ENCODE assay signal across 13 cellular contexts in genomic region chr6:40936810-40937209, GRCh38.
DNase-seq lines count a peak whose midpoint lies in the region; ATAC-seq and TF ChIP-seq lines count a peak whose summit lies in the region.
"Had no signal": no experiment of that assay in that cellular context is flagged by ENCODE, and none has a peak within 500 bp of the region (broad histone marks: within the 10 kb centered on the region; RNA-seq: fewer than 3 reads in every experiment).

No MANE protein-coding gene starts in this region.

- no peak overlapping the region for H4K8ac ChIP-seq in neuronal stem cell (ENCODE audit: low read depth, low read length)

- TF ChIP-seq POLR2A in spleen (IDR thresholded peaks at IDR 0.05): no peak

- H3K4me1 ChIP-seq in ACC112 (ENCODE audit: control insufficient read depth, insufficient read depth, low read length, unreplicated experiment) (peaks cover 13% of the 10 kb centered on the region), neuronal stem cell (ENCODE audit: control insufficient read depth in 2 of 2, insufficient read depth in 1 of 2, low read depth in 1 of 2, low read length in 2 of 2) (peaks cover 3 to 9% of the 10 kb centered on the region in 2 donors), spleen (no peaks in the 10 kb centered on the region)

- no peak for ATAC-seq in GM18873 (IDR thresholded peaks at IDR 0.05; ENCODE audit: low FRiP score, unreplicated experiment)
- ATAC-seq: stimulated activated naive CD8-positive, alpha-beta T cell treated with anti-CD3 and anti-CD28 coated beads, Interleukin-15, amount 100 ng/mL, for 72 hours had no signal

- in situ Hi-C loops in astrocyte of the spinal cord (cut with HindIII; ENCODE audit: low sequenced_read_pairs): no loop called here

- H3K36me3 ChIP-seq in ACC112 (ENCODE audit: insufficient read depth, low read length) (no peaks in the 10 kb centered on the region), kidney epithelial cell (ENCODE audit: control insufficient read depth, insufficient read depth, low read length) (no peaks in the 10 kb centered on the region), neuronal stem cell (replicated peaks in 1 of 2; ENCODE audit: control insufficient read depth in 2 of 2, insufficient read depth in 2 of 2, low read length in 2 of 2) (no peaks in the 10 kb centered on the region), spleen (no peaks in the 10 kb centered on the region)

- no peak overlapping the region for H3K9ac ChIP-seq in neuronal stem cell (ENCODE audit: low read depth, low read length, poor library complexity)

- no peak overlapping the region for H2BK5ac ChIP-seq in neuronal stem cell (ENCODE audit: low read length)

- H3K4ac ChIP-seq in neuronal stem cell (ENCODE audit: low read length): no peak overlapping the region

- WGBS in neuronal stem cell (ENCODE audit: extremely low coverage in 2 of 2, insufficient read length in 2 of 2, insufficient replicate concordance in 1 of 2), 2 donors: no CpG with 5 or more reads among the region's 3 CpGs
- WGBS in spleen, 5 donors: 56 to 88% (median 85%) methylated on average over 3 of the region's 3 CpGs

- H2BK12ac ChIP-seq in neuronal stem cell (ENCODE audit: low read length): no peak overlapping the region

- H3K4me2 ChIP-seq in neuronal stem cell (ENCODE audit: insufficient read depth, low read length, poor library complexity, severe bottlenecking): no peak overlapping the region

- H2AFZ ChIP-seq in ACC112 (ENCODE audit: low read length, unreplicated experiment) (no peak overlapping the region), neuronal stem cell (ENCODE audit: low read length) (no peak overlapping the region)

- no peaks in the 10 kb centered on the region for H3K79me2 ChIP-seq in ACC112 (ENCODE audit: control insufficient read depth, insufficient read depth, low read length, unreplicated experiment)

- no peak overlapping the region for H4K91ac ChIP-seq in neuronal stem cell (ENCODE audit: low read depth, low read length, poor library complexity)

- DNase-seq in HS-27A (ENCODE audit: low read depth) (peak; percentile 62), astrocyte of the spinal cord (ENCODE audit: low read depth, low spot score) (peak; percentile 58), kidney epithelial cell (ENCODE audit: low read depth) (peak; percentile 80), neuronal stem cell (ENCODE audit: low spot score) (no peak), spleen (no peak), NCI-H446 (lab: John Stamatoyannopoulos, UW) (no peak)
- DNase-seq: activated CD8-positive, alpha-beta memory T cell treated with anti-CD3 and anti-CD28 coated beads for 24 hours; CD4-positive, CD25-positive, alpha-beta regulatory T cell; NCI-H1105; NCI-H774; stimulated activated naive CD8-positive, alpha-beta T cell treated with anti-CD3 and anti-CD28 coated beads, Interleukin-15, amount 100 ng/mL, for 72 hours had no signal

- H3K4me3 ChIP-seq in ACC112 (ENCODE audit: low read depth, low read length) (no peak overlapping the region), astrocyte of the spinal cord (ENCODE audit: low read depth, low read length) (no peak overlapping the region), kidney epithelial cell (ENCODE audit: low read depth, low read length) (no peak overlapping the region), neuronal stem cell (ENCODE audit: low read length in 2 of 2) (no peak overlapping the region), spleen (no peak overlapping the region)

- H2BK120ac ChIP-seq in neuronal stem cell (ENCODE audit: low read depth, low read length): no peak overlapping the region

- no peak overlapping the region for H3K23ac ChIP-seq in neuronal stem cell (ENCODE audit: low read depth, low read length, poor library complexity)

- no peak for TF ChIP-seq CTCF in astrocyte of the spinal cord (IDR thresholded peaks at IDR 0.05; ENCODE audit: low read depth, low read length)
- no peak for TF ChIP-seq CTCF in kidney epithelial cell (IDR thresholded peaks at IDR 0.05; ENCODE audit: insufficient read depth, low read length, poor library complexity, severe bottlenecking)
- TF ChIP-seq CTCF in spleen (IDR thresholded peaks at IDR 0.05 in 8 of 11, conservative IDR thresholded peaks at IDR 0.05 in 3 of 11): no peak

- H2BK15ac ChIP-seq in neuronal stem cell (ENCODE audit: low read length): no peak overlapping the region

- H3K27ac ChIP-seq in ACC112 (ENCODE audit: low read depth, low read length) (peak overlapping the region; percentile 51), neuronal stem cell (replicated peaks; ENCODE audit: low read length) (no peak overlapping the region), spleen (no peak overlapping the region)

- H3K27me3 ChIP-seq in ACC112 (ENCODE audit: insufficient read depth, low read length) (no peaks in the 10 kb centered on the region), kidney epithelial cell (ENCODE audit: control insufficient read depth, insufficient read depth, low read length) (no peaks in the 10 kb centered on the region), neuronal stem cell (ENCODE audit: control insufficient read depth in 3 of 3, insufficient read depth in 3 of 3, low read depth in 1 of 3, low read length in 3 of 3) (no peaks in the 10 kb centered on the region), spleen (replicated peaks in 1 of 7) (no peaks in the 10 kb centered on the region)

- H3K14ac ChIP-seq in neuronal stem cell (ENCODE audit: low read length): no peak overlapping the region

- H2AK5ac ChIP-seq in neuronal stem cell (ENCODE audit: low read depth, low read length): no peak overlapping the region

- no peaks in the 10 kb centered on the region for H3K79me1 ChIP-seq in neuronal stem cell (ENCODE audit: low read depth, low read length)

- intact Hi-C loops in spleen (cut with DNase I; ENCODE audit: low total_unique reads): no loop called here

- H3K18ac ChIP-seq in neuronal stem cell (ENCODE audit: low read length): no peak overlapping the region

- H3K9me3 ChIP-seq in neuronal stem cell (replicated peaks in 1 of 2; ENCODE audit: control insufficient read depth in 2 of 2, insufficient read depth in 1 of 2, low read depth in 1 of 2, low read length in 2 of 2) (no peaks in the 10 kb centered on the region), spleen (no peaks in the 10 kb centered on the region)

Comparison
In these comparisons a context has a peak if more than half of its experiments do, and no peak if none do; other contexts are left out.
1. DNase-seq: peak in HS-27A (single experiment), astrocyte of the spinal cord (single experiment) and kidney epithelial cell (single experiment); none in neuronal stem cell (single experiment), spleen (single experiment) and NCI-H446 (0 of 2).